7 cellular contexts compared by ENCODE assay signal in genomic region chr1:44673675-44674112, GRCh38. TPM values are rescaled to one million over a fixed set of nuclear protein-coding genes. Genes with fewer than 3 reads are reported as not detected.
DNase-seq lines count a peak whose midpoint lies in the region; ATAC-seq and TF ChIP-seq lines count a peak whose summit lies in the region.

No MANE protein-coding gene starts in this region.

- ATAC-seq in GM19438 (IDR thresholded peaks at IDR 0.05; ENCODE audit: low read depth, unreplicated experiment): peak; percentile 8
- peak; percentile 4 for ATAC-seq in HG03571 (IDR thresholded peaks at IDR 0.05; ENCODE audit: unreplicated experiment)
- ATAC-seq in mucosa of descending colon: peak; percentile 0
- no peak for ATAC-seq in GM18868 (IDR thresholded peaks at IDR 0.05; ENCODE audit: unreplicated experiment)
- no peak for ATAC-seq in HG03175 (IDR thresholded peaks at IDR 0.05; ENCODE audit: unreplicated experiment)

- DNase-seq in caudate nucleus (lab: John Stamatoyannopoulos, UW) (no peak), mucosa of descending colon (no peak), NCI-H1436 treated with DMSO at 0.1 percent for 48 hours (lab: John Stamatoyannopoulos, UW) (no peak)

- no peaks in the 10 kb centered on the region for H3K9me3 ChIP-seq in mucosa of descending colon

- peaks cover 5% of the 10 kb centered on the region for H3K36me3 ChIP-seq in mucosa of descending colon (ENCODE audit: low read depth)

- no peak for TF ChIP-seq CTCF in mucosa of descending colon (IDR thresholded peaks at IDR 0.05)

- H3K27ac ChIP-seq in caudate nucleus (ENCODE audit: low read depth, low read length): peak overlapping the region; percentile 99

- intact Hi-C loops in mucosa of descending colon (cut with DNase I, micrococcal nuclease): no loop called here

- peaks cover 26% of the 10 kb centered on the region for H3K4me1 ChIP-seq in mucosa of descending colon (ENCODE audit: low read depth)

- H3K4me3 ChIP-seq in mucosa of descending colon: peak overlapping the region; percentile 48

RNA-seq across cellular contexts. Expression of gene TMEM53, which starts 0.6 kb away (rescaled TPM):
- total RNA-seq in mucosa of descending colon: 10 to 100 TPM; 19.3 to 46.0 (median 36.6) TPM

RNA-seq across cellular contexts. Expression of gene ARMH1, which starts 0.8 kb away (rescaled TPM):
- total RNA-seq in mucosa of descending colon: 1 to 10 TPM; 1.7 to 4.1 (median 2.3) TPM

RNA-seq across cellular contexts. Expression of gene RNU5D-1, which starts 57.3 kb away (rescaled TPM):
- 10 to 100 TPM in 1 of 3 donors, not detected in 2; 15.9 TPM for total RNA-seq in mucosa of descending colon

Comparison
In these comparisons a context has a peak if more than half of its experiments do, and no peak if none do; other contexts are left out.
1. ATAC-seq: peak in GM19438 (single experiment), HG03571 (single experiment) and mucosa of descending colon (single experiment); none in GM18868 (single experiment) and HG03175 (single experiment).